In genomic region chr14:94599656-94600004, GRCh38 we compare ENCODE assay signal across 12 cellular contexts. TPM values are rescaled to one million over a fixed set of nuclear protein-coding genes. Genes with fewer than 3 reads are reported as not detected.
DNase-seq lines count a peak whose midpoint lies in the region; ATAC-seq and TF ChIP-seq lines count a peak whose summit lies in the region.
"Had no signal": no experiment of that assay in that cellular context is flagged by ENCODE, and none has a peak within 500 bp of the region (broad histone marks: within the 10 kb centered on the region; RNA-seq: fewer than 3 reads in every experiment).

No MANE protein-coding gene starts in this region.

- no peak overlapping the region for H3K27ac Mint-ChIP-seq in naive thymus-derived CD8-positive, alpha-beta T cell
- H3K27ac Mint-ChIP-seq: natural killer cell treated with Interleukin-12 subunit alpha and Interleukin-12 subunit beta and Interleukin-15 and Interleukin-18, amount 100 ng/mL, for 72 hours; stimulated activated naive CD8-positive, alpha-beta T cell treated with anti-CD3 and anti-CD28 coated beads, Interleukin-15, Interleukin-2, amounts not matched to agents 100 ng/mL and 50 ng/mL, for 24 hours had no signal

- H2AFZ ChIP-seq in IMR-90 (replicated peaks; ENCODE audit: low read length, poor library complexity) (peak overlapping the region; percentile 21), mesenchymal stem cell (ENCODE audit: low read depth, low read length) (no peak overlapping the region)

- in situ Hi-C loops in IMR-90 (cut with MboI; ENCODE audit: low sequenced_read_pairs) = no loop called here

- H4K8ac ChIP-seq in IMR-90 (ENCODE audit: low read depth in 2 of 2, low read length in 2 of 2) (peak overlapping the region in 1 of 2 experiments; percentile 5; a peak in 1 of 4 replicates), mesenchymal stem cell (ENCODE audit: low read length) (no peak overlapping the region)

- intact Hi-C loops in IMR-90 (cut with micrococcal nuclease) (loop anchor here (5.0 kb wide), 2 partner anchors 68 to 933 kb away; no protein-coding TSS in a partner anchor), lower lobe of right lung (cut with DNase I) (no loop called here)

- POLR2A ChIA-PET in IMR-90 (lab: Charles Lee; ENCODE audit: unreplicated experiment) = no interaction called here
- POLR2A ChIA-PET in naive thymus-derived CD8-positive, alpha-beta T cell (lab: Charles Lee) = no interaction called here

- no CpG with 5 or more reads among the region's 3 CpGs for WGBS in IMR-90 (ENCODE audit: extremely low coverage in 2 of 2, insufficient read length in 1 of 2), 2 experiments
- WGBS in mesenchymal stem cell = 60% methylated on average over 3 of the region's 3 CpGs

- no peak overlapping the region for H4K5ac ChIP-seq in IMR-90 (ENCODE audit: low read depth, low read length)

- peaks cover 0 to 2% (median 0%) of the 10 kb centered on the region in 4 donors for H3K4me1 Mint-ChIP-seq in naive thymus-derived CD8-positive, alpha-beta T cell
- H3K4me1 Mint-ChIP-seq: CD4-positive, alpha-beta memory T cell had no signal

- H3K4ac ChIP-seq in IMR-90 (ENCODE audit: low read depth, low read length) (no peak overlapping the region; the same call in 1 of the 2 replicates), mesenchymal stem cell (ENCODE audit: low read depth in 1 of 2, low read length in 2 of 2) (no peak overlapping the region)

- H3K27me3 ChIP-seq in IMR-90 (ENCODE audit: control insufficient read depth, insufficient read depth, low read length) = no peaks in the 10 kb centered on the region; the same call in 1 of the 2 replicates
- no peaks in the 10 kb centered on the region for H3K27me3 ChIP-seq in mesenchymal stem cell (ENCODE audit: control insufficient read depth in 1 of 2, insufficient read depth in 1 of 2, low read length in 2 of 2)
- no peaks in the 10 kb centered on the region for H3K27me3 ChIP-seq in lower lobe of right lung (ENCODE audit: low read depth)

- peaks cover 0 to 5% (median 0%) of the 10 kb centered on the region in 9 donors for H3K9me3 Mint-ChIP-seq in naive thymus-derived CD8-positive, alpha-beta T cell
- H3K9me3 Mint-ChIP-seq: CD4-positive, alpha-beta memory T cell; natural killer cell treated with Interleukin-12 subunit alpha and Interleukin-12 subunit beta and Interleukin-15 and Interleukin-18, amount 100 ng/mL, for 72 hours; stimulated activated naive CD8-positive, alpha-beta T cell treated with anti-CD3 and anti-CD28 coated beads, Interleukin-15, Interleukin-2, amounts not matched to agents 100 ng/mL and 50 ng/mL, for 24 hours had no signal

- H3K4me3 ChIP-seq in IMR-90 (ENCODE audit: insufficient read depth, low read depth, low read length) = no peak overlapping the region
- H3K4me3 ChIP-seq in choroid plexus epithelial cell (ENCODE audit: low read depth, low read length) = no peak overlapping the region
- no peak overlapping the region for H3K4me3 ChIP-seq in mesenchymal stem cell (ENCODE audit: insufficient read depth in 1 of 2, low read depth in 1 of 2, low read length in 2 of 2)
- no peak overlapping the region for H3K4me3 ChIP-seq in lower lobe of right lung

- no peak overlapping the region for H3K4me3 Mint-ChIP-seq in naive thymus-derived CD8-positive, alpha-beta T cell
- H3K4me3 Mint-ChIP-seq: CD4-positive, alpha-beta memory T cell; natural killer cell treated with Interleukin-12 subunit alpha and Interleukin-12 subunit beta and Interleukin-15 and Interleukin-18, amount 100 ng/mL, for 72 hours; stimulated activated naive CD8-positive, alpha-beta T cell treated with anti-CD3 and anti-CD28 coated beads, Interleukin-15, Interleukin-2, amounts not matched to agents 100 ng/mL and 50 ng/mL, for 24 hours had no signal

- H2BK120ac ChIP-seq in IMR-90 (ENCODE audit: low read depth, low read length) (peak overlapping the region; percentile 37; the same call in 1 of the 2 replicates), mesenchymal stem cell (ENCODE audit: low read depth, low read length) (no peak overlapping the region)

- H3K23ac ChIP-seq in IMR-90 (ENCODE audit: low read depth, low read length) (no peak overlapping the region), mesenchymal stem cell (ENCODE audit: low read length in 2 of 2) (no peak overlapping the region)

- no peaks in the 10 kb centered on the region for H4K20me1 ChIP-seq in IMR-90 (ENCODE audit: insufficient read depth, low read length)

- H2BK15ac ChIP-seq in IMR-90 (ENCODE audit: low read depth, low read length) (peak overlapping the region; percentile 23; the same call in 1 of the 3 replicates), mesenchymal stem cell (ENCODE audit: low read depth, poor library complexity, severe bottlenecking) (no peak overlapping the region)

- H3K14ac ChIP-seq in IMR-90 (replicated peaks; ENCODE audit: low read depth, low read length) (no peak overlapping the region), mesenchymal stem cell (ENCODE audit: low read length in 2 of 2) (no peak overlapping the region)

- dilution Hi-C loops in IMR-90 (cut with HindIII; ENCODE audit: low sequenced_read_pairs, unreplicated experiment) = no loop called here

- H3K9ac ChIP-seq in IMR-90 (ENCODE audit: low read depth, low read length) (no peak overlapping the region), mesenchymal stem cell (ENCODE audit: low read length) (peak overlapping the region; percentile 13)
- H3K9ac ChIP-seq: KMS-11 had no signal

- H3K36me3 Mint-ChIP-seq in naive thymus-derived CD8-positive, alpha-beta T cell = no peaks in the 10 kb centered on the region
- H3K36me3 Mint-ChIP-seq: CD4-positive, alpha-beta memory T cell; natural killer cell treated with Interleukin-12 subunit alpha and Interleukin-12 subunit beta and Interleukin-15 and Interleukin-18, amount 100 ng/mL, for 72 hours had no signal

- H3K27ac ChIP-seq in IMR-90 (ENCODE audit: insufficient read depth, low read length) (no peak overlapping the region), mesenchymal stem cell (ENCODE audit: low read length, poor library complexity, severe bottlenecking) (peak overlapping the region; percentile 51), substantia nigra (ENCODE audit: low read depth, low read length, poor library complexity, severe bottlenecking) (peak overlapping the region; percentile 83), lower lobe of right lung (no peak overlapping the region)
- H3K27ac ChIP-seq: KMS-11 had no signal

- H4K91ac ChIP-seq in IMR-90 (ENCODE audit: insufficient read depth, low read depth, low read length) = peak overlapping the region; percentile 42; the same call in 1 of the 2 replicates
- H4K91ac ChIP-seq in mesenchymal stem cell (ENCODE audit: low read length) = peak overlapping the region; percentile 35

- CTCF ChIA-PET in IMR-90 (lab: Yijun Ruan, JAX) = interaction anchor here (0.6 kb wide), 1 partner anchor 696 kb away, joined by 3 read pairs; no protein-coding TSS in a partner anchor

- peaks cover 2 to 58% (median 18%) of the 10 kb centered on the region in 5 donors for H3K27me3 Mint-ChIP-seq in naive thymus-derived CD8-positive, alpha-beta T cell
- H3K27me3 Mint-ChIP-seq: stimulated activated naive CD8-positive, alpha-beta T cell treated with anti-CD3 and anti-CD28 coated beads, Interleukin-15, Interleukin-2, amounts not matched to agents 100 ng/mL and 50 ng/mL, for 24 hours had no signal

- H3K79me1 ChIP-seq in IMR-90 (ENCODE audit: low read depth in 1 of 2, low read length in 2 of 2) (no peaks in the 10 kb centered on the region), mesenchymal stem cell (replicated peaks; ENCODE audit: low read length, poor library complexity, severe bottlenecking) (no peaks in the 10 kb centered on the region)

- H3K9me3 ChIP-seq in IMR-90 (ENCODE audit: control insufficient read depth, insufficient read depth, low read length) (no peaks in the 10 kb centered on the region), mesenchymal stem cell (ENCODE audit: control insufficient read depth, low read length) (no peaks in the 10 kb centered on the region), lower lobe of right lung (no peaks in the 10 kb centered on the region)

- H3K36me3 ChIP-seq in IMR-90 (ENCODE audit: control insufficient read depth, insufficient read depth, low read length) = no peaks in the 10 kb centered on the region
- no peaks in the 10 kb centered on the region for H3K36me3 ChIP-seq in mesenchymal stem cell (ENCODE audit: control insufficient read depth in 1 of 2, insufficient read depth in 2 of 2, low read depth in 1 of 2, low read length in 2 of 2)
- H3K36me3 ChIP-seq in lower lobe of right lung = no peaks in the 10 kb centered on the region

- H3K9me1 ChIP-seq in IMR-90 (ENCODE audit: insufficient read depth, low read length) = peaks cover 7% of the 10 kb centered on the region; the same call in 1 of the 2 replicates

- H3K4me2 ChIP-seq in IMR-90 (ENCODE audit: low read depth, low read length) (no peak overlapping the region), mesenchymal stem cell (ENCODE audit: low read length, poor library complexity, severe bottlenecking) (no peak overlapping the region)
- H3K4me2 ChIP-seq: KMS-11 had no signal

- ATAC-seq in IMR-90 (ENCODE audit: low read depth) (no peak), lower lobe of right lung (no peak), GM19455 (IDR thresholded peaks at IDR 0.05; ENCODE audit: unreplicated experiment) (no peak)
- no peak for ATAC-seq in naive thymus-derived CD8-positive, alpha-beta T cell

- no peak overlapping the region for H3K18ac ChIP-seq in IMR-90 (ENCODE audit: low read depth, low read length)
- H3K18ac ChIP-seq in mesenchymal stem cell (ENCODE audit: low read depth in 1 of 2, low read length in 2 of 2) = peak overlapping the region in 1 of 2 experiments; percentile 37

- no peak for TF ChIP-seq CTCF in IMR-90 (conservative IDR thresholded peaks at IDR 0.05; ENCODE audit: low read depth, low read length)
- TF ChIP-seq CTCF in choroid plexus epithelial cell (conservative IDR thresholded peaks at IDR 0.05; ENCODE audit: low read depth, low read length) = no peak
- no peak for TF ChIP-seq CTCF in lower lobe of right lung (IDR thresholded peaks at IDR 0.05)

- DNase-seq in IMR-90 = no peak
- DNase-seq in choroid plexus epithelial cell (ENCODE audit: low read depth) = peak; percentile 43
- DNase-seq in mesenchymal stem cell = no peak
- no peak for DNase-seq in substantia nigra (lab: John Stamatoyannopoulos, UW)
- no peak for DNase-seq in lower lobe of right lung
- DNase-seq in naive thymus-derived CD8-positive, alpha-beta T cell = no peak
- no peak for DNase-seq in dedifferentiated amniotic fluid mesenchymal stem cell (ENCODE audit: extremely low spot score)
- DNase-seq: CD4-positive, alpha-beta memory T cell had no signal

- TF ChIP-seq POLR2A in IMR-90 (IDR thresholded peaks at IDR 0.05; ENCODE audit: low read depth, low read length) = no peak

- peak overlapping the region in 1 of 2 experiments; percentile 64 for H2BK12ac ChIP-seq in mesenchymal stem cell (ENCODE audit: low read length in 2 of 2)

- no peak for TF ChIP-seq RAD21 in IMR-90 (IDR thresholded peaks at IDR 0.05; ENCODE audit: low read length)

- H2BK20ac ChIP-seq in IMR-90 (ENCODE audit: low read depth, low read length) = peak overlapping the region; percentile 29; the same call in 1 of the 2 replicates

- H2AK9ac ChIP-seq in IMR-90 (replicated peaks; ENCODE audit: low read depth, low read length, poor library complexity) = peak overlapping the region; percentile 62

- no peak overlapping the region for H3K56ac ChIP-seq in IMR-90 (ENCODE audit: extremely low read depth, insufficient read depth, low read length)

- no TSS peak for BruUV-seq in IMR-90 (replicated peaks; lab: Mats Ljungman, UMichigan)

- H3K4me1 ChIP-seq in IMR-90 (ENCODE audit: control insufficient read depth, insufficient read depth, low read length) (peaks cover 20% of the 10 kb centered on the region), mesenchymal stem cell (ENCODE audit: control insufficient read depth, insufficient read depth, low read depth, low read length) (peaks cover 30% of the 10 kb centered on the region), lower lobe of right lung (peaks cover 14% of the 10 kb centered on the region)

- peak overlapping the region; percentile 25 for H2BK5ac ChIP-seq in IMR-90 (ENCODE audit: low read depth, low read length, poor library complexity, severe bottlenecking)
- peak overlapping the region; percentile 69 for H2BK5ac ChIP-seq in mesenchymal stem cell (ENCODE audit: low read depth, low read length, poor library complexity, severe bottlenecking)

- peak overlapping the region; percentile 20; the same call in 1 of the 2 replicates for H2AK5ac ChIP-seq in IMR-90 (ENCODE audit: low read depth, low read length)
- peak overlapping the region; percentile 79 for H2AK5ac ChIP-seq in mesenchymal stem cell (ENCODE audit: low read length, severe bottlenecking)

RNA-seq across cellular contexts. Expression of gene SERPINA3, which starts 12.6 kb away (rescaled TPM):
- total RNA-seq in IMR-90 (2012; rRNA removed) (under 0.01 and 0.36 TPM in 2 replicates), lower lobe of right lung (74.6 TPM)
- polyA plus RNA-seq in IMR-90 (2012; rRNA removed) = 0.33 and 0.48 TPM in 2 replicates
- 0.37 and 0.42 TPM in 2 replicates for polyA plus RNA-seq in IMR-90 (2012; cell fraction: cytosol; rRNA removed)
- 0.25 and 0.45 TPM in 2 replicates for polyA plus RNA-seq in IMR-90 (2012; cell fraction: nucleus; rRNA removed; ENCODE audit: low replicate concordance)
- 0.10 TPM for polyA plus RNA-seq in mesenchymal stem cell (2013, experiment 1 of 2)
- 0.08 TPM for polyA plus RNA-seq in mesenchymal stem cell (2013, experiment 2 of 2)
- total RNA-seq in naive thymus-derived CD8-positive, alpha-beta T cell = not detected
- polyA plus RNA-seq in naive thymus-derived CD8-positive, alpha-beta T cell = not detected
- total RNA-seq: CD4-positive, alpha-beta memory T cell; natural killer cell treated with Interleukin-12 subunit alpha and Interleukin-12 subunit beta and Interleukin-15 and Interleukin-18, amount 100 ng/mL, for 72 hours had no signal
- polyA plus RNA-seq: CD4-positive, alpha-beta memory T cell had no signal

RNA-seq across cellular contexts. Expression of gene SERPINA5, which starts 18.4 kb away (rescaled TPM):
- total RNA-seq in IMR-90 (2012; rRNA removed) = not detected in 2 replicates
- not detected in 2 replicates for polyA plus RNA-seq in IMR-90 (2012; rRNA removed)
- not detected in 2 replicates for polyA plus RNA-seq in IMR-90 (2012; cell fraction: cytosol; rRNA removed)
- not detected in 2 replicates for polyA plus RNA-seq in IMR-90 (2012; cell fraction: nucleus; rRNA removed; ENCODE audit: low replicate concordance)
- not detected for polyA plus RNA-seq in mesenchymal stem cell (2013, experiment 1 of 2)
- not detected for polyA plus RNA-seq in mesenchymal stem cell (2013, experiment 2 of 2)
- 0.56 TPM for total RNA-seq in lower lobe of right lung
- not detected for total RNA-seq in naive thymus-derived CD8-positive, alpha-beta T cell
- polyA plus RNA-seq in naive thymus-derived CD8-positive, alpha-beta T cell = not detected
- total RNA-seq: CD4-positive, alpha-beta memory T cell; natural killer cell treated with Interleukin-12 subunit alpha and Interleukin-12 subunit beta and Interleukin-15 and Interleukin-18, amount 100 ng/mL, for 72 hours had no signal
- polyA plus RNA-seq: CD4-positive, alpha-beta memory T cell had no signal

RNA-seq across cellular contexts. Expression of gene SERPINA4, which starts 38.4 kb away (rescaled TPM):
- not detected in 2 replicates for total RNA-seq in IMR-90 (2012; rRNA removed)
- polyA plus RNA-seq in IMR-90 (2012; rRNA removed) = not detected in 2 replicates
- not detected in 2 replicates for polyA plus RNA-seq in IMR-90 (2012; cell fraction: cytosol; rRNA removed)
- not detected in 2 replicates for polyA plus RNA-seq in IMR-90 (2012; cell fraction: nucleus; rRNA removed; ENCODE audit: low replicate concordance)
- polyA plus RNA-seq in mesenchymal stem cell (2013, experiment 1 of 2) = not detected
- not detected for polyA plus RNA-seq in mesenchymal stem cell (2013, experiment 2 of 2)
- not detected for total RNA-seq in lower lobe of right lung
- total RNA-seq in naive thymus-derived CD8-positive, alpha-beta T cell = not detected
- polyA plus RNA-seq in naive thymus-derived CD8-positive, alpha-beta T cell = not detected
- total RNA-seq: CD4-positive, alpha-beta memory T cell; natural killer cell treated with Interleukin-12 subunit alpha and Interleukin-12 subunit beta and Interleukin-15 and Interleukin-18, amount 100 ng/mL, for 72 hours had no signal
- polyA plus RNA-seq: CD4-positive, alpha-beta memory T cell had no signal

Comparison
In these comparisons a context has a peak if more than half of its experiments do, and no peak if none do; other contexts are left out.
1. H3K27ac ChIP-seq: peak in mesenchymal stem cell (single experiment) and substantia nigra (single experiment); none in IMR-90 (single experiment) and lower lobe of right lung (single experiment).
2. RNA of gene SERPINA3, which starts 12.6 kb away (total RNA-seq): 74.6 TPM in lower lobe of right lung (single experiment); under 0.01 to 0.36 TPM in IMR-90 and not detected in naive thymus-derived CD8-positive, alpha-beta T cell; every median in the first group is over 10 times any median in the second.